In genomic region chr5:7886849-7887460, GRCh38 we compare ENCODE assay signal across 8 cellular contexts. TPM values are rescaled to one million over a fixed set of nuclear protein-coding genes. Genes with fewer than 3 reads are reported as not detected.
DNase-seq lines count a peak whose midpoint lies in the region; ATAC-seq lines count a peak whose summit lies in the region.

No MANE protein-coding gene starts in this region.

- H3K27ac Mint-ChIP-seq in activated T-helper 17 cell treated with anti-CD3 and anti-CD28 coated beads, Interleukin-2, amount 50 U/mL, for 72 hours = no peak overlapping the region

- no peak overlapping the region for H3K14ac ChIP-seq in mesenchymal stem cell (ENCODE audit: low read length in 2 of 2)

- H4K91ac ChIP-seq in mesenchymal stem cell (ENCODE audit: low read length) = no peak overlapping the region

- no peak overlapping the region for H2AK5ac ChIP-seq in mesenchymal stem cell (ENCODE audit: low read length, severe bottlenecking)

- peaks cover 25 to 77% of the 10 kb centered on the region in 2 experiments for H3K36me3 ChIP-seq in mesenchymal stem cell (ENCODE audit: control insufficient read depth in 1 of 2, insufficient read depth in 2 of 2, low read depth in 1 of 2, low read length in 2 of 2)

- no peak overlapping the region for H4K8ac ChIP-seq in mesenchymal stem cell (ENCODE audit: low read length)

- H2BK120ac ChIP-seq in mesenchymal stem cell (ENCODE audit: low read depth, low read length) = no peak overlapping the region

- no peak overlapping the region for H2BK15ac ChIP-seq in mesenchymal stem cell (ENCODE audit: low read depth, poor library complexity, severe bottlenecking)

- H2BK5ac ChIP-seq in mesenchymal stem cell (ENCODE audit: low read depth, low read length, poor library complexity, severe bottlenecking) = no peak overlapping the region

- H2BK12ac ChIP-seq in mesenchymal stem cell (ENCODE audit: low read length in 2 of 2) = no peak overlapping the region

- no peak overlapping the region for H3K4me3 ChIP-seq in mesenchymal stem cell (ENCODE audit: insufficient read depth in 1 of 2, low read depth in 1 of 2, low read length in 2 of 2)

- ATAC-seq in HG02678 (IDR thresholded peaks at IDR 0.05; ENCODE audit: unreplicated experiment) = peak; percentile 56
- ATAC-seq in activated T-helper 17 cell treated with anti-CD3 and anti-CD28 coated beads, Interleukin-2, amount 50 U/mL, for 72 hours (replicated peaks) = no peak

- 64% methylated on average over 3 of the region's 7 CpGs for WGBS in mesenchymal stem cell

- no peak overlapping the region for H2AFZ ChIP-seq in mesenchymal stem cell (ENCODE audit: low read depth, low read length)

- H3K4me2 ChIP-seq in mesenchymal stem cell (ENCODE audit: low read length, poor library complexity, severe bottlenecking) = no peak overlapping the region

- H3K18ac ChIP-seq in mesenchymal stem cell (ENCODE audit: low read depth in 1 of 2, low read length in 2 of 2) = no peak overlapping the region

- H3K9ac ChIP-seq in mesenchymal stem cell (ENCODE audit: low read length) = no peak overlapping the region

- H3K4ac ChIP-seq in mesenchymal stem cell (ENCODE audit: low read depth in 1 of 2, low read length in 2 of 2) = no peak overlapping the region

- DNase-seq in GM03348 (ENCODE audit: low spot score) (peak; percentile 66), NCI-H345 treated with DMSO at 0.1 percent for 48 hours (lab: John Stamatoyannopoulos, UW; ENCODE audit: unreplicated experiment) (peak; percentile 22), mesenchymal stem cell (peak; percentile 74), NCI-H524 treated with DMSO at 0.1 percent for 48 hours (lab: John Stamatoyannopoulos, UW) (no peak), HuH-7 (ENCODE audit: low spot score) (no peak)
- peak; percentile 34 for DNase-seq in central memory CD4-positive, alpha-beta T cell

- peaks cover 99% of the 10 kb centered on the region for H3K36me3 Mint-ChIP-seq in activated T-helper 17 cell treated with anti-CD3 and anti-CD28 coated beads, Interleukin-2, amount 50 U/mL, for 72 hours (ENCODE audit: low read depth)

- peaks cover 28% of the 10 kb centered on the region for H3K79me1 ChIP-seq in mesenchymal stem cell (replicated peaks; ENCODE audit: low read length, poor library complexity, severe bottlenecking)

- no peaks in the 10 kb centered on the region for H3K4me1 ChIP-seq in mesenchymal stem cell (ENCODE audit: control insufficient read depth, insufficient read depth, low read depth, low read length)

- no peaks in the 10 kb centered on the region for H3K9me3 Mint-ChIP-seq in activated T-helper 17 cell treated with anti-CD3 and anti-CD28 coated beads, Interleukin-2, amount 50 U/mL, for 72 hours

- no peaks in the 10 kb centered on the region for H3K27me3 Mint-ChIP-seq in activated T-helper 17 cell treated with anti-CD3 and anti-CD28 coated beads, Interleukin-2, amount 50 U/mL, for 72 hours

- no peaks in the 10 kb centered on the region for H3K9me3 ChIP-seq in mesenchymal stem cell (ENCODE audit: control insufficient read depth, low read length)

- H3K4me3 Mint-ChIP-seq in activated T-helper 17 cell treated with anti-CD3 and anti-CD28 coated beads, Interleukin-2, amount 50 U/mL, for 72 hours = no peak overlapping the region

- H3K4me1 Mint-ChIP-seq in activated T-helper 17 cell treated with anti-CD3 and anti-CD28 coated beads, Interleukin-2, amount 50 U/mL, for 72 hours = peaks cover under 1% of the 10 kb centered on the region

- H3K27ac ChIP-seq in mesenchymal stem cell (ENCODE audit: low read length, poor library complexity, severe bottlenecking) = peak overlapping the region; percentile 15

- no peaks in the 10 kb centered on the region for H3K27me3 ChIP-seq in mesenchymal stem cell (ENCODE audit: control insufficient read depth in 1 of 2, insufficient read depth in 1 of 2, low read length in 2 of 2)

- H3K23ac ChIP-seq in mesenchymal stem cell (ENCODE audit: low read length in 2 of 2) = no peak overlapping the region

RNA-seq across cellular contexts. Expression of gene MTRR, which starts 18.0 kb away (rescaled TPM):
- polyA plus RNA-seq in mesenchymal stem cell (2013, experiment 1 of 2) = 21.6 TPM
- polyA plus RNA-seq in mesenchymal stem cell (2013, experiment 2 of 2) = 23.1 TPM
- 10 to 100 TPM; 27.5 to 62.6 TPM for total RNA-seq in activated T-helper 17 cell treated with anti-CD3 and anti-CD28 coated beads, Interleukin-2, amount 50 U/mL, for 72 hours

RNA-seq across cellular contexts. Expression of gene FASTKD3, which starts 18.1 kb away (rescaled TPM):
- polyA plus RNA-seq in mesenchymal stem cell (2013, experiment 1 of 2) = 3.3 TPM
- 3.7 TPM for polyA plus RNA-seq in mesenchymal stem cell (2013, experiment 2 of 2)
- 10 to 100 TPM in 1 of 2 donors, 1 to 10 TPM in 1; 7.9 to 13.4 TPM for total RNA-seq in activated T-helper 17 cell treated with anti-CD3 and anti-CD28 coated beads, Interleukin-2, amount 50 U/mL, for 72 hours

RNA-seq across cellular contexts. Expression of gene CFAP90, which starts 36.0 kb away (rescaled TPM):
- polyA plus RNA-seq in mesenchymal stem cell (2013, experiment 1 of 2) = 0.35 TPM
- 0.18 TPM for polyA plus RNA-seq in mesenchymal stem cell (2013, experiment 2 of 2)
- total RNA-seq in activated T-helper 17 cell treated with anti-CD3 and anti-CD28 coated beads, Interleukin-2, amount 50 U/mL, for 72 hours = not detected

Comparison
In these comparisons a context has a peak if more than half of its experiments do, and no peak if none do; other contexts are left out.
1. DNase-seq: peak in GM03348 (single experiment), NCI-H345 treated with DMSO at 0.1 percent for 48 hours (single experiment), central memory CD4-positive, alpha-beta T cell (single experiment) and mesenchymal stem cell (single experiment); none in NCI-H524 treated with DMSO at 0.1 percent for 48 hours (single experiment) and HuH-7 (single experiment).